Comparison of ENCODE assay signal across 8 cellular contexts in the genomic region with DNA sequence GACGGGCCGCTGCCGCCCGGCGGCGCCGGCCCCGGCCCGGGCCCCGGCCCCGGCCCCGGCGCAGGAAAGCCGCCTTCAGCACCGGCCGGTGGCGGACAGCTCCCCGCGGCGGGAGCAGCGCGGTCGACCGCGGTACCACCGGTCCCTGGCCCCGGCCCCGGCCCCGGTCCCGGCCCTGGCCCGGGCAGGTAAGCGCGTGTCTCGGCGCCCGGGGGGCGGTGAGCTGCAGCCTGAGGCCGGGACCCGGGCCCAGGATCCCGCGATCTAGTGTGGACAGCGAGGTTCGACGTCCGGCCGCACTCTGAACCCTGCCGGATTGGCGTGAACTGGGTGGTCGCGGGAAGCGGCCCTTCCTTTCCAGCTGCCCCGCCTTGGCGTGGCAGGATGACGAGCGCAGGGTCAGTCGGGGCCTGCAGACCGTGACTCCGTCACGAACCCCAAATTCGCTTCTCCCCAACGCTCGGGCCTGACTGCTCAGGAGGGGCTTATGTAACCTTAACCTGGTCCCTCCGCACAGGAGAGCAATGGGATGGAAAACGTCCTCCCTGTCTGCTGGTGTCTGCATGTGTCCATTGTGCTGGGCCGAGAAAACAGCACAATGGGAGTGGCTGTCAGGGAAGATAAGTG. TPM values are rescaled to one million over a fixed set of nuclear protein-coding genes. Genes with fewer than 3 reads are reported as not detected.
DNase-seq lines count a peak whose midpoint lies in the region; ATAC-seq and TF ChIP-seq lines count a peak whose summit lies in the region.

No MANE protein-coding gene starts in this region.

- H3K36me3 Mint-ChIP-seq in T-helper 1 cell treated with Interleukin-12 subunit alpha and Interleukin-12 subunit beta and Interleukin-4 antibody, amounts not matched to agents 30 μg/mL and 1 μg/mL, for 36 hours (ENCODE audit: low read depth) = no peaks in the 10 kb centered on the region
- H3K36me3 Mint-ChIP-seq in central memory CD8-positive, alpha-beta T cell (ENCODE audit: insufficient read depth) = peaks cover 16% of the 10 kb centered on the region

- WGBS in lung, 2 donors = 1% methylated on average over 42 to 65 of the region's 65 CpGs

- peaks cover 19% of the 10 kb centered on the region for H3K4me1 Mint-ChIP-seq in T-helper 1 cell treated with Interleukin-12 subunit alpha and Interleukin-12 subunit beta and Interleukin-4 antibody, amounts not matched to agents 30 μg/mL and 1 μg/mL, for 36 hours (ENCODE audit: low read depth)
- peaks cover 16% of the 10 kb centered on the region for H3K4me1 Mint-ChIP-seq in central memory CD8-positive, alpha-beta T cell

- H3K27me3 ChIP-seq in lung (ENCODE audit: control insufficient read depth, insufficient read depth) = no peaks in the 10 kb centered on the region

- H3K9me3 Mint-ChIP-seq in T-helper 1 cell treated with Interleukin-12 subunit alpha and Interleukin-12 subunit beta and Interleukin-4 antibody, amounts not matched to agents 30 μg/mL and 1 μg/mL, for 36 hours = no peaks in the 10 kb centered on the region
- H3K9me3 Mint-ChIP-seq in central memory CD8-positive, alpha-beta T cell = no peaks in the 10 kb centered on the region

- no peak for TF ChIP-seq CTCF in lung (IDR thresholded peaks at IDR 0.05; ENCODE audit: control extremely low read depth, extremely low read depth)

- peak; percentile 57 for ATAC-seq in HG03064 (IDR thresholded peaks at IDR 0.05; ENCODE audit: low read depth, unreplicated experiment)
- ATAC-seq in central memory CD8-positive, alpha-beta T cell (replicated peaks; ENCODE audit: extremely low read depth, poor library complexity, severe bottlenecking) = peak; percentile 71
- ATAC-seq in lung (ENCODE audit: insufficient read depth, low FRiP score) = peak; percentile 90

- peak overlapping the region; percentile 44 for H3K4me3 Mint-ChIP-seq in T-helper 1 cell treated with Interleukin-12 subunit alpha and Interleukin-12 subunit beta and Interleukin-4 antibody, amounts not matched to agents 30 μg/mL and 1 μg/mL, for 36 hours
- H3K4me3 Mint-ChIP-seq in central memory CD8-positive, alpha-beta T cell = peak overlapping the region; percentile 85

- peaks cover 6 to 13% of the 10 kb centered on the region in 2 donors for H3K4me1 ChIP-seq in lung (ENCODE audit: control insufficient read depth in 2 of 2, insufficient read depth in 2 of 2, low read length in 2 of 2)

- peaks cover 62% of the 10 kb centered on the region for H3K27me3 Mint-ChIP-seq in T-helper 1 cell treated with Interleukin-12 subunit alpha and Interleukin-12 subunit beta and Interleukin-4 antibody, amounts not matched to agents 30 μg/mL and 1 μg/mL, for 36 hours (ENCODE audit: low read depth)
- peaks cover 36% of the 10 kb centered on the region for H3K27me3 Mint-ChIP-seq in central memory CD8-positive, alpha-beta T cell

- H3K4me3 ChIP-seq in lung = peak overlapping the region; percentile 31

- no peak overlapping the region for H3K27ac ChIP-seq in lung (ENCODE audit: low read depth in 1 of 2, low read length in 1 of 2)

- no peak overlapping the region for H3K27ac Mint-ChIP-seq in T-helper 1 cell treated with Interleukin-12 subunit alpha and Interleukin-12 subunit beta and Interleukin-4 antibody, amounts not matched to agents 30 μg/mL and 1 μg/mL, for 36 hours
- no peak overlapping the region for H3K27ac Mint-ChIP-seq in central memory CD8-positive, alpha-beta T cell (ENCODE audit: low read depth)

- H3K9me3 ChIP-seq in lung (ENCODE audit: control insufficient read depth in 2 of 2, insufficient read depth in 1 of 2, low read length in 1 of 2) = peaks cover 0 to 3% of the 10 kb centered on the region in 2 donors

- peak; percentile 23 for DNase-seq in NCI-H748 (lab: John Stamatoyannopoulos, UW; ENCODE audit: unreplicated experiment)
- no peak for DNase-seq in NCI-H748 treated with DMSO at 0.1 percent for 48 hours (lab: John Stamatoyannopoulos, UW)
- DNase-seq in central memory CD8-positive, alpha-beta T cell (ENCODE audit: low spot score in 2 of 2) = peak in 1 of 2 donors; percentile 50
- DNase-seq in lung (ENCODE audit: low spot score) = no peak
- peak; percentile 9 to 11 for DNase-seq in stimulated activated CD8-positive, alpha-beta memory T cell treated with anti-CD3 and anti-CD28 coated beads, Interleukin-7, amount 100 ng/mL, for 48 hours (ENCODE audit: extremely low read depth in 1 of 2, low read depth in 1 of 2)
- DNase-seq in SHP77 treated with DMSO at 0.1 percent for 48 hours (lab: John Stamatoyannopoulos, UW) = no peak

- no peaks in the 10 kb centered on the region for H3K36me3 ChIP-seq in lung (ENCODE audit: control insufficient read depth in 2 of 2, insufficient read depth in 2 of 2, low read length in 2 of 2)

RNA-seq across cellular contexts. Expression of gene BSN, which starts 0.5 kb away (rescaled TPM):
- total RNA-seq in lung = under 1 TPM; 0.68 to 0.71 TPM
- under 1 TPM; 0.09 to 0.26 TPM for polyA plus RNA-seq in lung

Comparison
In these comparisons a context has a peak if more than half of its experiments do, and no peak if none do; other contexts are left out.
1. DNase-seq: peak in NCI-H748 (single experiment) and stimulated activated CD8-positive, alpha-beta memory T cell treated with anti-CD3 and anti-CD28 coated beads, Interleukin-7, amount 100 ng/mL, for 48 hours (2 of 2); none in NCI-H748 treated with DMSO at 0.1 percent for 48 hours (single experiment), lung (single experiment) and SHP77 treated with DMSO at 0.1 percent for 48 hours (single experiment).
2. Peak in every context shown above with its lines, with median percentiles within 50 percentile points of each other: ATAC-seq.